Comparison of ENCODE assay signal across 8 cellular contexts in the genomic region with DNA sequence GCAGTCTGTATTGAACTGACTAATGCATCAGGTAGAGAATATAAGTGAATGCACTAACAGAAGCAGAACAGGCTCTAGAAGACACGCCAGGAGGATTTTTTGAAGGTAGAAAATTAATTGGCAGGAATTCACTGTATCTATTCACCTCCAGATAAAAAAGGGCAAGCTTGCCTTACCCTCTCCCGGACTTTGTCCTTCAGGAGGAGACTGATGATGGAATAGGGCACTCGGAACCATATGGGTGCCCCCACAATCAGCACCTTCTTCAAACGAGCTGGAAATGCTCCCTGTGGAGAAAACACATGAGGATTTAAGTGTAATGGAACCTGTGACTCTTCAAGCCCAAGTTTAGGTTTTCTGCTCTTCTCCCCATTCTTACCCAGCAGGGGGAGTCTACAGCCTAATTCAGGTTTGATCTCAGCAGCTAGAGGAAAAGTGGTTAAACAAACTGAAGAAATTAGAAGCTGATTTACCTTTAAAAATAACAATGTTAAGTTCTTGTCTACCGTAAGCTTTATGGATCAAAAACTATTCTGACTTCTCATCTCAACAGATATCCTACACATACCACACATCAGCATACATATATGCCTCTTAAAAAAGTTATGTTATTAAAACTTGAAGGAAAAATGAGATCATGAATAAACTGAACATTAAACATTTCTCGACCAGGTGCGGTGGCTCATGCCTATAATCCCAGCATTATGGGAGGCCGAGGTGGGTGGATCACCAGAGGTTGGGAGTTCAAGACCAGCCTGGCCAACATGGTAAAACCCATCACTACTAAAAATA. TPM values are rescaled to one million over a fixed set of nuclear protein-coding genes. Genes with fewer than 3 reads are reported as not detected.
DNase-seq lines count a peak whose midpoint lies in the region; ATAC-seq, FAIRE-seq and TF ChIP-seq lines count a peak whose summit lies in the region.

No MANE protein-coding gene starts in this region.

- H3K9me3 Mint-ChIP-seq in naive thymus-derived CD8-positive, alpha-beta T cell, result no peaks in the 10 kb centered on the region

- peak overlapping the region in 5 of 10 donors; percentile 8 to 51 (median 21) for H3K27ac Mint-ChIP-seq in naive thymus-derived CD8-positive, alpha-beta T cell

- TF ChIP-seq EP300 in sigmoid colon (IDR thresholded peaks at IDR 0.05), result no peak

- CTCF ChIA-PET in A673 (lab: Charles Lee), result interaction anchor here (0.6 to 1.2 kb wide), 3 partner anchors 57 to 141 kb away, joined by 3 to 6 read pairs (median 4); a partner anchor contains a TSS

- BruUV-seq in A673 (replicated peaks; lab: Mats Ljungman, UMichigan), result no TSS peak

- peaks cover 0 to 6% (median under 1%) of the 10 kb centered on the region in 4 donors for H3K4me1 Mint-ChIP-seq in naive thymus-derived CD8-positive, alpha-beta T cell

- POLR2A ChIA-PET in A673 (lab: Charles Lee; ENCODE audit: low non-redundant PET), result no interaction called here
- POLR2A ChIA-PET in naive thymus-derived CD8-positive, alpha-beta T cell (lab: Charles Lee), result interaction anchor here (0.6 to 1.9 kb wide), 7 partner anchors 55 to 378 kb away, joined by 3 to 13 read pairs (median 5); a partner anchor contains a TSS

- H3K36me3 ChIP-seq in A673 (ENCODE audit: insufficient read depth, low read length, poor library complexity, severe bottlenecking) (peaks cover 39% of the 10 kb centered on the region), sigmoid colon (peaks cover 12 to 58% (median 18%) of the 10 kb centered on the region in 4 donors)

- H3K36me3 Mint-ChIP-seq in naive thymus-derived CD8-positive, alpha-beta T cell, result peaks cover 0 to 32% (median 10%) of the 10 kb centered on the region in 3 donors

- no peaks in the 10 kb centered on the region for H3K27me3 Mint-ChIP-seq in naive thymus-derived CD8-positive, alpha-beta T cell

- peak; percentile 86 for FAIRE-seq in G401.6 (lab: Jason Lieb, UNC)

- 68 to 83% methylated on average over 8 of the region's 8 CpGs for WGBS in sigmoid colon, 2 donors

- H3K27ac ChIP-seq in A673 (ENCODE audit: low read depth, low read length, poor library complexity, severe bottlenecking), result no peak overlapping the region
- no peak overlapping the region for H3K27ac ChIP-seq in sigmoid colon

- intact Hi-C loops in A673 (cut with micrococcal nuclease; ENCODE audit: unreplicated experiment), result loop anchor here (5.0 to 10.0 kb wide), 2 partner anchors 116 to 138 kb away; a partner anchor contains a TSS
- intact Hi-C loops in sigmoid colon (cut with DNase I), result loop anchor here (5.0 kb wide), 1 partner anchor 173 kb away; no protein-coding TSS in a partner anchor

- H3K4me1 ChIP-seq in A673 (ENCODE audit: insufficient read depth, low read length, poor library complexity, severe bottlenecking) (no peaks in the 10 kb centered on the region), sigmoid colon (no peaks in the 10 kb centered on the region)

- peak; percentile 40 to 64 for ATAC-seq in naive thymus-derived CD8-positive, alpha-beta T cell
- ATAC-seq in GM18867 (IDR thresholded peaks at IDR 0.05; ENCODE audit: unreplicated experiment), result no peak
- no peak for ATAC-seq in HG02870 (IDR thresholded peaks at IDR 0.05; ENCODE audit: unreplicated experiment)

- TF ChIP-seq POLR2A in sigmoid colon (IDR thresholded peaks at IDR 0.05), result no peak

- no peak overlapping the region for H3K4me3 ChIP-seq in A673 (ENCODE audit: low read depth, low read length, poor library complexity, severe bottlenecking)
- H3K4me3 ChIP-seq in choroid plexus epithelial cell (ENCODE audit: low read depth, low read length), result no peak overlapping the region
- H3K4me3 ChIP-seq in sigmoid colon, result no peak overlapping the region

- DNase-seq in A673 (ENCODE audit: low spot score), result peak; percentile 61
- peak; percentile 27 for DNase-seq in NCI-H82 treated with DMSO at 0.1 percent for 48 hours (lab: John Stamatoyannopoulos, UW; ENCODE audit: unreplicated experiment)
- DNase-seq in choroid plexus epithelial cell (ENCODE audit: low read depth), result peak; percentile 87
- DNase-seq in naive thymus-derived CD8-positive, alpha-beta T cell, result peak in 6 of 10 donors; percentile 20 to 62 (median 38)
- no peak for DNase-seq in sigmoid colon

- H3K27me3 ChIP-seq in A673 (replicated peaks; ENCODE audit: insufficient read depth, low read depth, low read length, poor library complexity), result no peaks in the 10 kb centered on the region
- H3K27me3 ChIP-seq in sigmoid colon, result no peaks in the 10 kb centered on the region

- H3K9me3 ChIP-seq in A673 (ENCODE audit: low read depth, low read length, poor library complexity, severe bottlenecking) (no peaks in the 10 kb centered on the region), sigmoid colon (no peaks in the 10 kb centered on the region)

- TF ChIP-seq CTCF in A673 (conservative IDR thresholded peaks at IDR 0.05; ENCODE audit: low read depth, low read length) (peak; percentile 61), choroid plexus epithelial cell (conservative IDR thresholded peaks at IDR 0.05; ENCODE audit: low read depth, low read length) (peak; percentile 85), sigmoid colon (IDR thresholded peaks at IDR 0.05) (peak in 2 of 4 experiments; percentile 32 to 51)

- no peak overlapping the region for H3K4me3 Mint-ChIP-seq in naive thymus-derived CD8-positive, alpha-beta T cell

RNA-seq across cellular contexts. Expression of a gene that starts 57.4 kb away (rescaled TPM):
- 74.7 and 86.3 TPM in 2 replicates for total RNA-seq in A673 (2021)
- 100 to 1,000 TPM; 130 to 137 TPM for total RNA-seq in naive thymus-derived CD8-positive, alpha-beta T cell
- 10 to 100 TPM; 12.4 to 17.0 (median 12.7) TPM for polyA plus RNA-seq in naive thymus-derived CD8-positive, alpha-beta T cell
- total RNA-seq in sigmoid colon, result 10 to 100 TPM; 34.6 to 41.8 (median 39.3) TPM
- 10 to 100 TPM in 1 of 3 donors, 1 to 10 TPM in 2; 7.9 to 24.2 (median 9.0) TPM for polyA plus RNA-seq in sigmoid colon

Comparison
In these comparisons a context has a peak if more than half of its experiments do, and no peak if none do; other contexts are left out.
1. ATAC-seq: peak in naive thymus-derived CD8-positive, alpha-beta T cell (2 of 2); none in GM18867 (single experiment) and HG02870 (single experiment).